30 cellular contexts compared by ENCODE assay signal in the genomic region with DNA sequence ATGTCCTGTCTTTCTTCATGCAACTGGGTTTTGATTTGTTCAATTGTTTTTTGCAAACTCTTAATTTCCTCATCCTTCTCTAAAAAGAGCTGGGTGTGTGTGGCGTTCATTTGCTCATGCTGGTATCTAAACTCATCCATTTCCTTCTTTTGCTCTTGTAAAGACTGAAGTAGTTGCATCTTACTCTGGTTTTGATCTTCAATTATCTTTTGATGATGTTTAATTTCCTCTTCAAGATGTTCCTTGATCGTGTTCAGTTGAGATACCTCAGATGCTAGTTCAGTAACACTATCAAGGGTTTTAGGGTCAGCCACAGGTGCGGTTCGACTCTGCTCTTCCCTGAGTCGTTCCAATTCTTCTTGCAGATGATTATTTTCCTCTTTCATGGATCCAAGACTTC. TPM values are rescaled to one million over a fixed set of nuclear protein-coding genes. Genes with fewer than 3 reads are reported as not detected.
DNase-seq lines count a peak whose midpoint lies in the region; ATAC-seq, FAIRE-seq and TF ChIP-seq lines count a peak whose summit lies in the region.
"Had no signal": no experiment of that assay in that cellular context is flagged by ENCODE, and none has a peak within 500 bp of the region (broad histone marks: within the 10 kb centered on the region; RNA-seq: fewer than 3 reads in every experiment).

No MANE protein-coding gene starts in this region.

- H3K27ac ChIP-seq in CD4-positive, CD25-positive, alpha-beta regulatory T cell (ENCODE audit: insufficient read depth, low read length, poor library complexity, severe bottlenecking), result peak overlapping the region; percentile 28
- H3K27ac ChIP-seq in pancreas, result no peak overlapping the region
- no peak overlapping the region for H3K27ac ChIP-seq in neural progenitor cell
- H3K27ac ChIP-seq: ovary, thyroid gland, uterus had no signal

- ATAC-seq in CD4-positive, CD25-positive, alpha-beta regulatory T cell (ENCODE audit: low read depth in 2 of 2), result peak; percentile 43 to 46
- ATAC-seq in pancreas, result no peak
- ATAC-seq: activated CD4-positive, CD25-positive, alpha-beta regulatory T cell treated with anti-CD3 and anti-CD28 coated beads, Interleukin-2, amount 50 U/mL, for 24 hours; Right ventricle myocardium inferior had no signal

- peaks cover 3% of the 10 kb centered on the region for H3F3A ChIP-seq in neural progenitor cell (ENCODE audit: low read depth)

- no peak for DNase-seq in activated T-cell treated with anti-CD3 and anti-CD28 coated beads, Interleukin-2, amount 50 U/mL, for 24 hours
- DNase-seq in activated T-cell treated with anti-CD3 and anti-CD28 coated beads, Interleukin-2, amount 50 U/mL, for 48 hours, result no peak
- peak in 1 of 3 donors; percentile 25 for DNase-seq in CD4-positive, CD25-positive, alpha-beta regulatory T cell
- peak; percentile 40 for DNase-seq in Jurkat, Clone E6-1 (ENCODE audit: low read depth, low spot score)
- no peak for DNase-seq in bronchial epithelial cell (ENCODE audit: low read depth)
- no peak for DNase-seq in pancreas
- DNase-seq in C1 segment of cervical spinal cord (lab: John Stamatoyannopoulos, UW), result no peak
- no peak for DNase-seq in neural progenitor cell (ENCODE audit: low spot score)
- DNase-seq: ACHN, BE2C, Calu3, caudate nucleus, DMS79 treated with DMSO at 0.1 percent for 48 hours, erythroblast, GDM1, glutamatergic neuron, H7, Karpas-422, NCI-H1417 treated with DMSO at 0.1 percent for 48 hours, NCI-H2081 treated with DMSO at 0.1 percent for 48 hours, NCI-H2227 treated with DMSO at 0.1 percent for 48 hours, ovary, SK-N-SH, small intestine, thyroid gland, uterus had no signal

- peaks cover 30% of the 10 kb centered on the region for H3K36me3 ChIP-seq in CD4-positive, CD25-positive, alpha-beta regulatory T cell (ENCODE audit: control insufficient read depth, insufficient read depth, low read length)
- H3K36me3 ChIP-seq in bronchial epithelial cell (ENCODE audit: control insufficient read depth, insufficient read depth, low read length), result peaks cover 4% of the 10 kb centered on the region
- peaks cover 0 to 50% (median 19%) of the 10 kb centered on the region in 3 donors for H3K36me3 ChIP-seq in pancreas
- peaks cover 11% of the 10 kb centered on the region for H3K36me3 ChIP-seq in neural progenitor cell
- H3K36me3 ChIP-seq: ovary, uterus had no signal

- H3K4me1 ChIP-seq in CD4-positive, CD25-positive, alpha-beta regulatory T cell (ENCODE audit: control insufficient read depth, insufficient read depth, low read length, poor library complexity, severe bottlenecking), result peaks cover 11% of the 10 kb centered on the region
- H3K4me1 ChIP-seq in pancreas, result peaks cover 0 to 10% (median 6%) of the 10 kb centered on the region in 3 donors
- no peaks in the 10 kb centered on the region for H3K4me1 ChIP-seq in neural progenitor cell
- H3K4me1 ChIP-seq: BE2C, thyroid gland, uterus had no signal

- H3K4me1 Mint-ChIP-seq in activated T-cell treated with anti-CD3 and anti-CD28 coated beads, Interleukin-2, amount 50 U/mL, for 24 hours (ENCODE audit: low read depth), result peaks cover 42% of the 10 kb centered on the region
- H3K4me1 Mint-ChIP-seq in CD4-positive, CD25-positive, alpha-beta regulatory T cell, result peaks cover 34 to 49% (median 42%) of the 10 kb centered on the region in 4 donors
- H3K4me1 Mint-ChIP-seq in neural progenitor cell, result no peaks in the 10 kb centered on the region

- peaks cover 74% of the 10 kb centered on the region for H3K36me3 Mint-ChIP-seq in activated T-cell treated with anti-CD3 and anti-CD28 coated beads, Interleukin-2, amount 50 U/mL, for 24 hours (ENCODE audit: low read depth)
- H3K36me3 Mint-ChIP-seq in CD4-positive, CD25-positive, alpha-beta regulatory T cell, result peaks cover 32% of the 10 kb centered on the region
- H3K36me3 Mint-ChIP-seq in neural progenitor cell, result peaks cover 26% of the 10 kb centered on the region

- H3K27me3 Mint-ChIP-seq in activated T-cell treated with anti-CD3 and anti-CD28 coated beads, Interleukin-2, amount 50 U/mL, for 24 hours, result no peaks in the 10 kb centered on the region
- H3K27me3 Mint-ChIP-seq in CD4-positive, CD25-positive, alpha-beta regulatory T cell, result no peaks in the 10 kb centered on the region
- H3K27me3 Mint-ChIP-seq in neural progenitor cell (ENCODE audit: insufficient read depth, low read depth), result no peaks in the 10 kb centered on the region
- H3K27me3 Mint-ChIP-seq: memory B cell had no signal

- intact Hi-C loops in pancreas (cut with DNase I), result no loop called here

- no peaks in the 10 kb centered on the region for H4K20me1 ChIP-seq in neural progenitor cell (ENCODE audit: low read depth)

- no peaks in the 10 kb centered on the region for H3K9me3 Mint-ChIP-seq in activated T-cell treated with anti-CD3 and anti-CD28 coated beads, Interleukin-2, amount 50 U/mL, for 24 hours
- H3K9me3 Mint-ChIP-seq in CD4-positive, CD25-positive, alpha-beta regulatory T cell, result peaks cover 0 to 2% (median 0%) of the 10 kb centered on the region in 7 donors
- no peaks in the 10 kb centered on the region for H3K9me3 Mint-ChIP-seq in neural progenitor cell
- H3K9me3 Mint-ChIP-seq: memory B cell; T-helper 1 cell treated with Interleukin-12 subunit alpha and Interleukin-12 subunit beta and Interleukin-4 antibody, amounts not matched to agents 30 μg/mL and 1 μg/mL, for 36 hours had no signal

- no peak for TF ChIP-seq CTCF in bronchial epithelial cell (IDR thresholded peaks at IDR 0.05; ENCODE audit: insufficient read depth, low read length, severe bottlenecking)
- TF ChIP-seq CTCF in pancreas (IDR thresholded peaks at IDR 0.05), result no peak
- TF ChIP-seq CTCF in neural progenitor cell (IDR thresholded peaks at IDR 0.05), result no peak

- H3K9ac ChIP-seq in neural progenitor cell, result no peak overlapping the region
- H3K9ac ChIP-seq: SK-N-SH had no signal

- H3K4me2 ChIP-seq in neural progenitor cell, result no peak overlapping the region
- H3K4me2 ChIP-seq: SK-N-SH had no signal

- H3K4me3 Mint-ChIP-seq in activated T-cell treated with anti-CD3 and anti-CD28 coated beads, Interleukin-2, amount 50 U/mL, for 24 hours, result peak overlapping the region; percentile 2
- peak overlapping the region; percentile 45 to 72 (median 65) for H3K4me3 Mint-ChIP-seq in CD4-positive, CD25-positive, alpha-beta regulatory T cell
- no peak overlapping the region for H3K4me3 Mint-ChIP-seq in neural progenitor cell
- H3K4me3 Mint-ChIP-seq: memory B cell; T-helper 1 cell treated with Interleukin-12 subunit alpha and Interleukin-12 subunit beta and Interleukin-4 antibody, amounts not matched to agents 30 μg/mL and 1 μg/mL, for 36 hours had no signal

- FAIRE-seq in bronchial epithelial cell (lab: Jason Lieb, UNC), result peak; percentile 18
- FAIRE-seq in pancreas (lab: Jason Lieb, UNC), result no peak
- FAIRE-seq: small intestine had no signal

- 95% methylated on average over 5 of the region's 5 CpGs for WGBS in pancreas, 2 donors

- H3K27me3 ChIP-seq in CD4-positive, CD25-positive, alpha-beta regulatory T cell (ENCODE audit: control insufficient read depth, insufficient read depth, low read length), result no peaks in the 10 kb centered on the region
- H3K27me3 ChIP-seq in bronchial epithelial cell (ENCODE audit: control insufficient read depth, insufficient read depth, low read length) (no peaks in the 10 kb centered on the region), pancreas (no peaks in the 10 kb centered on the region), neural progenitor cell (no peaks in the 10 kb centered on the region)
- H3K27me3 ChIP-seq: BE2C, ovary, thyroid gland, uterus had no signal

- H3K4me3 ChIP-seq in CD4-positive, CD25-positive, alpha-beta regulatory T cell (ENCODE audit: low read depth, low read length), result peak overlapping the region; percentile 33
- H3K4me3 ChIP-seq in Jurkat, Clone E6-1 (ENCODE audit: low read length), result no peak overlapping the region
- H3K4me3 ChIP-seq in bronchial epithelial cell (ENCODE audit: low read depth, low read length), result no peak overlapping the region
- no peak overlapping the region for H3K4me3 ChIP-seq in pancreas
- no peak overlapping the region for H3K4me3 ChIP-seq in neural progenitor cell
- H3K4me3 ChIP-seq: ovary, thyroid gland, uterus had no signal

- H2AFZ ChIP-seq in neural progenitor cell (replicated peaks), result no peak overlapping the region

- no peaks in the 10 kb centered on the region for H3K9me3 ChIP-seq in CD4-positive, CD25-positive, alpha-beta regulatory T cell (ENCODE audit: control insufficient read depth in 2 of 2, low read length in 2 of 2)
- H3K9me3 ChIP-seq in pancreas, result no peaks in the 10 kb centered on the region
- no peaks in the 10 kb centered on the region for H3K9me3 ChIP-seq in neural progenitor cell (ENCODE audit: low read depth)
- H3K9me3 ChIP-seq: BE2C, ovary, SK-N-SH, thyroid gland, uterus had no signal

- peak overlapping the region; percentile 69 for H3K27ac Mint-ChIP-seq in activated T-cell treated with anti-CD3 and anti-CD28 coated beads, Interleukin-2, amount 50 U/mL, for 24 hours
- H3K27ac Mint-ChIP-seq in CD4-positive, CD25-positive, alpha-beta regulatory T cell, result peak overlapping the region; percentile 21 to 83 (median 61)
- H3K27ac Mint-ChIP-seq in neural progenitor cell, result no peak overlapping the region
- H3K27ac Mint-ChIP-seq: T-helper 1 cell treated with Interleukin-12 subunit alpha and Interleukin-12 subunit beta and Interleukin-4 antibody, amounts not matched to agents 30 μg/mL and 1 μg/mL, for 36 hours had no signal

- H3K79me2 ChIP-seq in neural progenitor cell (ENCODE audit: low read depth), result no peaks in the 10 kb centered on the region

RNA-seq across cellular contexts. Expression of gene TRIP11, which starts 34.8 kb away (rescaled TPM):
- total RNA-seq in CD4-positive, CD25-positive, alpha-beta regulatory T cell, result 55.9 TPM
- polyA plus RNA-seq in CD4-positive, CD25-positive, alpha-beta regulatory T cell, result 10 to 100 TPM; 39.8 to 44.5 (median 43.2) TPM
- polyA plus RNA-seq in Jurkat, Clone E6-1 (2012; ENCODE audit: insufficient read depth, insufficient read length), result 15.4 TPM
- total RNA-seq in bronchial epithelial cell (13.2 and 23.8 TPM in 2 replicates), pancreas (10 to 100 TPM; 36.1 to 58.7 (median 47.1) TPM), neural progenitor cell (ENCODE audit: low replicate concordance) (23.2 and 28.4 TPM in 2 replicates)
- 1 to 10 TPM; 4.2 to 6.9 TPM for polyA plus RNA-seq in pancreas

RNA-seq across cellular contexts. Expression of gene FBLN5, which starts 57.5 kb away (rescaled TPM):
- total RNA-seq in CD4-positive, CD25-positive, alpha-beta regulatory T cell, result 3.0 TPM
- 10 to 100 TPM; 10.6 to 21.9 (median 21.0) TPM for polyA plus RNA-seq in CD4-positive, CD25-positive, alpha-beta regulatory T cell
- polyA plus RNA-seq in Jurkat, Clone E6-1 (2012; ENCODE audit: insufficient read depth, insufficient read length), result not detected
- total RNA-seq in bronchial epithelial cell (under 0.01 and 0.26 TPM in 2 replicates), pancreas (10 to 100 TPM; 11.5 to 34.3 (median 23.3) TPM), neural progenitor cell (ENCODE audit: low replicate concordance) (not detected in 2 replicates)
- 10 to 100 TPM; 21.4 to 22.5 TPM for polyA plus RNA-seq in pancreas

Comparison
In these comparisons a context has a peak if more than half of its experiments do, and no peak if none do; other contexts are left out.
1. ATAC-seq: peak in CD4-positive, CD25-positive, alpha-beta regulatory T cell (2 of 2); none in pancreas (0 of 4).